15 cellular contexts compared by ENCODE assay signal in genomic region chr2:236908456-236909388, GRCh38.
A peak's percentile ranks its signal among the peaks of the same experiment; 100 is the strongest.
DNase-seq lines count a peak whose midpoint lies in the region; ATAC-seq and TF ChIP-seq lines count a peak whose summit lies in the region.
"Had no signal": no experiment of that assay in that cellular context is flagged by ENCODE, and none has a peak within 500 bp of the region (broad histone marks: within the 10 kb centered on the region; RNA-seq: fewer than 3 reads in every experiment).

No MANE protein-coding gene starts in this region.

- TF ChIP-seq EP300 in ovary (IDR thresholded peaks at IDR 0.05), result no peak

- no peak for TF ChIP-seq POLR2A in ovary (IDR thresholded peaks at IDR 0.05)

- no peaks in the 10 kb centered on the region for H3K9me3 ChIP-seq in ovary
- H3K9me3 ChIP-seq: A549 had no signal

- DNase-seq in activated naive CD8-positive, alpha-beta T cell treated with anti-CD3 and anti-CD28 coated beads, Interleukin-2, amount 50 U/mL, for 24 hours, result no peak
- no peak for DNase-seq in activated naive CD8-positive, alpha-beta T cell treated with anti-CD3 and anti-CD28 coated beads for 36 hours
- peak; percentile 67 for DNase-seq in left kidney (ENCODE audit: low read depth, low spot score)
- DNase-seq in occipital lobe (lab: John Stamatoyannopoulos, UW), result peak; percentile 38
- no peak for DNase-seq in GM03348 (ENCODE audit: low spot score)
- no peak for DNase-seq in activated T-cell treated with anti-CD3 and anti-CD28 coated beads, Interleukin-2, amount 50 U/mL, for 72 hours
- no peak for DNase-seq in ovary
- DNase-seq: CD8-positive, alpha-beta T cell; DMS79; KBM-7; NCI-H1105; NCI-H1694; NCI-H2081 treated with DMSO at 0.1 percent for 48 hours; SHP77 had no signal

- no peak for TF ChIP-seq CTCF in ovary (IDR thresholded peaks at IDR 0.05)

- H3K36me3 ChIP-seq in ovary, result no peaks in the 10 kb centered on the region

- no peaks in the 10 kb centered on the region for H3K4me1 ChIP-seq in ovary (ENCODE audit: insufficient read depth)
- H3K4me1 ChIP-seq: A549 had no signal

- ATAC-seq in activated naive CD8-positive, alpha-beta T cell treated with anti-CD3 and anti-CD28 coated beads, Interleukin-2, amount 50 U/mL, for 24 hours, result peak; percentile 28
- ATAC-seq in activated T-cell treated with anti-CD3 and anti-CD28 coated beads, Interleukin-2, amount 50 U/mL, for 72 hours (replicated peaks in 1 of 2), result no peak
- ATAC-seq: A549; CD8-positive, alpha-beta T cell had no signal

- intact Hi-C loops in ovary (cut with DNase I), result no loop called here

- no peaks in the 10 kb centered on the region for H3K9me3 Mint-ChIP-seq in activated naive CD8-positive, alpha-beta T cell treated with anti-CD3 and anti-CD28 coated beads, Interleukin-2, amount 50 U/mL, for 24 hours
- no peaks in the 10 kb centered on the region for H3K9me3 Mint-ChIP-seq in activated naive CD8-positive, alpha-beta T cell treated with anti-CD3 and anti-CD28 coated beads for 36 hours
- H3K9me3 Mint-ChIP-seq in activated T-cell treated with anti-CD3 and anti-CD28 coated beads, Interleukin-2, amount 50 U/mL, for 72 hours, result no peaks in the 10 kb centered on the region
- H3K9me3 Mint-ChIP-seq: CD8-positive, alpha-beta T cell had no signal

- H3K27ac ChIP-seq in ovary, result no peak overlapping the region
- H3K27ac ChIP-seq: A549 had no signal

- WGBS in ovary, 3 donors, result 47 to 56% (median 52%) methylated on average over 21 of the region's 21 CpGs

- no peaks in the 10 kb centered on the region for H3K27me3 ChIP-seq in ovary

- H3K27me3 Mint-ChIP-seq in activated naive CD8-positive, alpha-beta T cell treated with anti-CD3 and anti-CD28 coated beads, Interleukin-2, amount 50 U/mL, for 24 hours, result peaks cover 4% of the 10 kb centered on the region
- H3K27me3 Mint-ChIP-seq in activated naive CD8-positive, alpha-beta T cell treated with anti-CD3 and anti-CD28 coated beads for 36 hours, result peaks cover 22% of the 10 kb centered on the region
- H3K27me3 Mint-ChIP-seq in activated T-cell treated with anti-CD3 and anti-CD28 coated beads, Interleukin-2, amount 50 U/mL, for 72 hours (ENCODE audit: low read depth), result no peaks in the 10 kb centered on the region

- H3K4me3 Mint-ChIP-seq in activated naive CD8-positive, alpha-beta T cell treated with anti-CD3 and anti-CD28 coated beads, Interleukin-2, amount 50 U/mL, for 24 hours, result no peak overlapping the region
- H3K4me3 Mint-ChIP-seq in activated naive CD8-positive, alpha-beta T cell treated with anti-CD3 and anti-CD28 coated beads for 36 hours, result no peak overlapping the region
- no peak overlapping the region for H3K4me3 Mint-ChIP-seq in activated T-cell treated with anti-CD3 and anti-CD28 coated beads, Interleukin-2, amount 50 U/mL, for 72 hours
- H3K4me3 Mint-ChIP-seq: CD8-positive, alpha-beta T cell had no signal

- H3K36me3 Mint-ChIP-seq in activated naive CD8-positive, alpha-beta T cell treated with anti-CD3 and anti-CD28 coated beads, Interleukin-2, amount 50 U/mL, for 24 hours (ENCODE audit: low read depth), result no peaks in the 10 kb centered on the region
- H3K36me3 Mint-ChIP-seq in activated naive CD8-positive, alpha-beta T cell treated with anti-CD3 and anti-CD28 coated beads for 36 hours, result no peaks in the 10 kb centered on the region
- H3K36me3 Mint-ChIP-seq in activated T-cell treated with anti-CD3 and anti-CD28 coated beads, Interleukin-2, amount 50 U/mL, for 72 hours (ENCODE audit: insufficient read depth in 2 of 2), result no peaks in the 10 kb centered on the region
- H3K36me3 Mint-ChIP-seq: CD8-positive, alpha-beta T cell had no signal

- H3K4me3 ChIP-seq in ovary, result no peak overlapping the region
- H3K4me3 ChIP-seq: A549 had no signal

- H3K4me1 Mint-ChIP-seq in activated naive CD8-positive, alpha-beta T cell treated with anti-CD3 and anti-CD28 coated beads, Interleukin-2, amount 50 U/mL, for 24 hours, result no peaks in the 10 kb centered on the region
- H3K4me1 Mint-ChIP-seq in activated naive CD8-positive, alpha-beta T cell treated with anti-CD3 and anti-CD28 coated beads for 36 hours, result no peaks in the 10 kb centered on the region
- no peaks in the 10 kb centered on the region for H3K4me1 Mint-ChIP-seq in activated T-cell treated with anti-CD3 and anti-CD28 coated beads, Interleukin-2, amount 50 U/mL, for 72 hours (ENCODE audit: low read depth)

- H3K27ac Mint-ChIP-seq in activated naive CD8-positive, alpha-beta T cell treated with anti-CD3 and anti-CD28 coated beads, Interleukin-2, amount 50 U/mL, for 24 hours, result no peak overlapping the region
- H3K27ac Mint-ChIP-seq in activated naive CD8-positive, alpha-beta T cell treated with anti-CD3 and anti-CD28 coated beads for 36 hours, result no peak overlapping the region
- no peak overlapping the region for H3K27ac Mint-ChIP-seq in activated T-cell treated with anti-CD3 and anti-CD28 coated beads, Interleukin-2, amount 50 U/mL, for 72 hours
- H3K27ac Mint-ChIP-seq: CD8-positive, alpha-beta T cell had no signal

Comparison
In these comparisons a context has a peak if more than half of its experiments do, and no peak if none do; other contexts are left out.
1. DNase-seq: peak in left kidney (single experiment) and occipital lobe (single experiment); none in activated naive CD8-positive, alpha-beta T cell treated with anti-CD3 and anti-CD28 coated beads, Interleukin-2, amount 50 U/mL, for 24 hours (single experiment), activated naive CD8-positive, alpha-beta T cell treated with anti-CD3 and anti-CD28 coated beads for 36 hours (single experiment), GM03348 (single experiment), activated T-cell treated with anti-CD3 and anti-CD28 coated beads, Interleukin-2, amount 50 U/mL, for 72 hours (0 of 2) and ovary (0 of 5).